In genomic region chr6:135701426-135701825, GRCh38 we compare ENCODE assay signal across 23 cellular contexts.
"Had no signal": no experiment of that assay in that cellular context is flagged by ENCODE, and none has a peak within 500 bp of the region (broad histone marks: within the 10 kb centered on the region; RNA-seq: fewer than 3 reads in every experiment).

No MANE protein-coding gene starts in this region.

- H3K4me3 Mint-ChIP-seq: dendritic cell treated with granulocyte-macrophage colony-stimulating factor and Interleukin-4, amounts not matched to agents 40 ng/mL and 50 ng/mL, for 4 days; immature natural killer cell; naive B cell; nephron; stimulated activated memory B cell treated with anti-CD40 and anti-IgM and Interleukin-4, amounts not matched to agents 10 μg/mL and 1 μg/mL and 100 μg/mL, for 72 hours; stimulated activated naive CD8-positive, alpha-beta T cell treated with anti-CD3 and anti-CD28 coated beads, Interleukin-15, Interleukin-2, amounts not matched to agents 100 ng/mL and 50 ng/mL, for 24 hours had no signal

- H3K4me3 ChIP-seq: gastroesophageal sphincter, lung, pancreas, right lobe of liver, spleen, tibial nerve, upper lobe of right lung, vagina had no signal

- ATAC-seq: gastroesophageal sphincter; left colon; left ventricle myocardium superior; pancreas; right lobe of liver; stimulated activated memory B cell treated with anti-CD40 and anti-IgM and Interleukin-4, amounts not matched to agents 10 μg/mL and 1 μg/mL and 100 μg/mL, for 72 hours; upper lobe of right lung had no signal

- H3K27me3 ChIP-seq: gastroesophageal sphincter, pancreas, right lobe of liver, spleen, tibial nerve, upper lobe of right lung, vagina had no signal

- H3K9me3 ChIP-seq: gastroesophageal sphincter, pancreas, right lobe of liver, spleen, tibial nerve, upper lobe of right lung, vagina had no signal

- H3K27me3 Mint-ChIP-seq: progenitor cell of endocrine pancreas had no signal

- H3K27ac ChIP-seq: gastroesophageal sphincter, pancreas, right lobe of liver, spleen, tibial nerve, upper lobe of right lung, vagina had no signal

- H3K27ac Mint-ChIP-seq: dendritic cell treated with granulocyte-macrophage colony-stimulating factor and Interleukin-4, amounts not matched to agents 40 ng/mL and 50 ng/mL, for 4 days; immature natural killer cell; naive B cell; nephron; progenitor cell of endocrine pancreas; stimulated activated memory B cell treated with anti-CD40 and anti-IgM and Interleukin-4, amounts not matched to agents 10 μg/mL and 1 μg/mL and 100 μg/mL, for 72 hours; stimulated activated naive CD8-positive, alpha-beta T cell treated with anti-CD3 and anti-CD28 coated beads, Interleukin-15, Interleukin-2, amounts not matched to agents 100 ng/mL and 50 ng/mL, for 24 hours had no signal

- H3K9me3 Mint-ChIP-seq: dendritic cell treated with granulocyte-macrophage colony-stimulating factor and Interleukin-4, amounts not matched to agents 40 ng/mL and 50 ng/mL, for 4 days; immature natural killer cell; naive B cell; nephron; stimulated activated memory B cell treated with anti-CD40 and anti-IgM and Interleukin-4, amounts not matched to agents 10 μg/mL and 1 μg/mL and 100 μg/mL, for 72 hours; stimulated activated naive CD8-positive, alpha-beta T cell treated with anti-CD3 and anti-CD28 coated beads, Interleukin-15, Interleukin-2, amounts not matched to agents 100 ng/mL and 50 ng/mL, for 24 hours had no signal

- H3K4me1 Mint-ChIP-seq: naive B cell, nephron had no signal

- H3K4me1 ChIP-seq: gastroesophageal sphincter, pancreas, right lobe of liver, spleen, tibial nerve, upper lobe of right lung, vagina had no signal

- H3K36me3 Mint-ChIP-seq: naive B cell; stimulated activated memory B cell treated with anti-CD40 and anti-IgM and Interleukin-4, amounts not matched to agents 10 μg/mL and 1 μg/mL and 100 μg/mL, for 72 hours had no signal

- H3K36me3 ChIP-seq: gastroesophageal sphincter, pancreas, right lobe of liver, spleen, tibial nerve, upper lobe of right lung, vagina had no signal

- DNase-seq: immature natural killer cell; kidney; left colon; left ventricle myocardium superior; mesendoderm; naive B cell; occipital lobe; pancreas; right lobe of liver; spleen; stimulated activated CD4-positive, alpha-beta T cell treated with anti-CD3 and anti-CD28 coated beads, Interleukin-15, amount 100 ng/mL, for 24 hours; stimulated activated CD4-positive, alpha-beta T cell treated with anti-CD3 and anti-CD28 coated beads, Interleukin-1b, Interleukin-23, amount 100 ng/mL, for 48 hours; stimulated activated CD4-positive, alpha-beta T cell treated with anti-CD3 and anti-CD28 coated beads, Interleukin-4, amount 100 ng/mL, for 24 hours; upper lobe of right lung had no signal
